In genomic region chr5:27472000-27472763, GRCh38 we compare ENCODE assay signal across 1 cellular context.
A peak's percentile ranks its signal among the peaks of the same experiment; 100 is the strongest.
TF ChIP-seq lines count a peak whose summit lies in the region.

No MANE protein-coding gene starts in this region.

TF ChIP-seq in HEK293, 187 proteins besides CTCF, POLR2A, EP300 and RAD21 (continued from another document):
- TF ChIP-seq, protein P1, sequence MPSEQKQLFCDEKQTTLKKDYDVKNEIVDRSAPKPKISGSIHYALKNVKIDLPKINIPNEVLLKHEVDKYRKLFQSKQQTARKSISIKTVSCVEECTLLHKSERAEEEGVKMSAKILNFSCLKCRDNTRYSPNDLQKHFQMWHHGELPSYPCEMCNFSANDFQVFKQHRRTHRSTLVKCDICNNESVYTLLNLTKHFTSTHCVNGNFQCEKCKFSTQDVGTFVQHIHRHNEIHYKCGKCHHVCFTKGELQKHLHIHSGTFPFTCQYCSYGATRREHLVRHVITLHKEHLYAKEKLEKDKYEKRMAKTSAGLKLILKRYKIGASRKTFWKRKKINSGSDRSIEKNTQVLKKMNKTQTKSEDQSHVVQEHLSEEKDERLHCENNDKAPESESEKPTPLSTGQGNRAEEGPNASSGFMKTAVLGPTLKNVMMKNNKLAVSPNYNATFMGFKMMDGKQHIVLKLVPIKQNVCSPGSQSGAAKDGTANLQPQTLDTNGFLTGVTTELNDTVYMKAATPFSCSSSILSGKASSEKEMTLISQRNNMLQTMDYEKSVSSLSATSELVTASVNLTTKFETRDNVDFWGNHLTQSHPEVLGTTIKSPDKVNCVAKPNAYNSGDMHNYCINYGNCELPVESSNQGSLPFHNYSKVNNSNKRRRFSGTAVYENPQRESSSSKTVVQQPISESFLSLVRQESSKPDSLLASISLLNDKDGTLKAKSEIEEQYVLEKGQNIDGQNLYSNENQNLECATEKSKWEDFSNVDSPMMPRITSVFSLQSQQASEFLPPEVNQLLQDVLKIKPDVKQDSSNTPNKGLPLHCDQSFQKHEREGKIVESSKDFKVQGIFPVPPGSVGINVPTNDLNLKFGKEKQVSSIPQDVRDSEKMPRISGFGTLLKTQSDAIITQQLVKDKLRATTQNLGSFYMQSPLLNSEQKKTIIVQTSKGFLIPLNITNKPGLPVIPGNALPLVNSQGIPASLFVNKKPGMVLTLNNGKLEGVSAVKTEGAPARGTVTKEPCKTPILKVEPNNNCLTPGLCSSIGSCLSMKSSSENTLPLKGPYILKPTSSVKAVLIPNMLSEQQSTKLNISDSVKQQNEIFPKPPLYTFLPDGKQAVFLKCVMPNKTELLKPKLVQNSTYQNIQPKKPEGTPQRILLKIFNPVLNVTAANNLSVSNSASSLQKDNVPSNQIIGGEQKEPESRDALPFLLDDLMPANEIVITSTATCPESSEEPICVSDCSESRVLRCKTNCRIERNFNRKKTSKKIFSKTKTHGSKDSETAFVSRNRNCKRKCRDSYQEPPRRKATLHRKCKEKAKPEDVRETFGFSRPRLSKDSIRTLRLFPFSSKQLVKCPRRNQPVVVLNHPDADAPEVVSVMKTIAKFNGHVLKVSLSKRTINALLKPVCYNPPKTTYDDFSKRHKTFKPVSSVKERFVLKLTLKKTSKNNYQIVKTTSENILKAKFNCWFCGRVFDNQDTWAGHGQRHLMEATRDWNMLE (tag by site-specific recombination; conservative IDR thresholded peaks at IDR 0.05; ENCODE audit: low read depth) = 0 out of 2 replicates have a peak, but pooled peaks have one; percentile 29
- no peak for TF ChIP-seq ZNF37A (tag by site-specific recombination; IDR thresholded peaks at IDR 0.05)
- peak; percentile 68 for TF ChIP-seq ZNF660 (tag by site-specific recombination; IDR thresholded peaks at IDR 0.05)
- TF ChIP-seq ZNF280C (tag by site-specific recombination; IDR thresholded peaks at IDR 0.05) = no peak
- TF ChIP-seq ZNF558 (tag by site-specific recombination; IDR thresholded peaks at IDR 0.05) = 0 out of 2 replicates have a peak, but pooled peaks have one; percentile 44
- TF ChIP-seq OSR2 (tag by site-specific recombination; IDR thresholded peaks at IDR 0.05) = no peak
- TF ChIP-seq ZNF560 (tag by site-specific recombination; IDR thresholded peaks at IDR 0.05; ENCODE audit: borderline replicate concordance) = no peak
- peak; percentile 80 for TF ChIP-seq ZNF585B (tag by site-specific recombination; IDR thresholded peaks at IDR 0.05)
- TF ChIP-seq ZNF544 (tag by site-specific recombination; IDR thresholded peaks at IDR 0.05) = no peak
- TF ChIP-seq PRDM10 (tag by site-specific recombination; IDR thresholded peaks at IDR 0.05) = peak; percentile 64
- peak; percentile 58 for TF ChIP-seq SP7 (tag by site-specific recombination; IDR thresholded peaks at IDR 0.05)
- TF ChIP-seq ZSCAN30 (tag by site-specific recombination; IDR thresholded peaks at IDR 0.05) = peak; percentile 49; the same call in 1 of the 2 replicates
- peak; percentile 57 for TF ChIP-seq ZBTB8A (tag by site-specific recombination; IDR thresholded peaks at IDR 0.05)
- TF ChIP-seq WT1 (tag by site-specific recombination; IDR thresholded peaks at IDR 0.05) = no peak; the same call in 1 of the 2 replicates
- TF ChIP-seq KLF9 (tag by site-specific recombination; IDR thresholded peaks at IDR 0.05; ENCODE audit: low read depth) = 0 out of 2 replicates have a peak, but pooled peaks have one; percentile 15
- TF ChIP-seq ZEB2 (tag by site-specific recombination; IDR thresholded peaks at IDR 0.05) = no peak
- TF ChIP-seq ZNF76 (tag by site-specific recombination; IDR thresholded peaks at IDR 0.05; ENCODE audit: borderline replicate concordance, low read depth) = peak; percentile 52; the same call in 1 of the 2 replicates
TF ChIP-seq in HEK293: peak in this region for 16.
